In the genomic region with DNA sequence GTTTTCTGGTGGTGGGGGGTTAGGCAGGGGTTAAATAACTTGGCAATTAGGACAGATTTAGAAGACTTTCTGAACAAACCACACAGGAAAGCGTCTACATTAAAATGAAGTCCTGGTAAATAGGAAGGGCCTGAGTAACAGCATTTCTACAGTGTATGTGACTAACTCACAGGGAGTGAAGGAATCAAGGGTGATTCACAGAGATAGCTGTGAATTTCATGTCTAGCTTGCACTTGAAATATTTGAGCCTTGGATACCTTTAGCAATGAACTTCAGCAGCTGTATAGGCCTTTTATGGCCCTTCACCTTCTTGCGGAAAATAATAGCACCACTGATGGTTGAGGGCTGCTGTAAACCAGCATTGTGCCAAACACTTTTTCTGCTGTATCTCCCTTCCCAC, we compare ENCODE assay signal across 20 cellular contexts. TPM values are rescaled to one million over a fixed set of nuclear protein-coding genes. Genes with fewer than 3 reads are reported as not detected.
DNase-seq lines count a peak whose midpoint lies in the region; ATAC-seq and TF ChIP-seq lines count a peak whose summit lies in the region.
"Had no signal": no experiment of that assay in that cellular context is flagged by ENCODE, and none has a peak within 500 bp of the region (broad histone marks: within the 10 kb centered on the region; RNA-seq: fewer than 3 reads in every experiment).

No MANE protein-coding gene starts in this region.

- H3K4me3 ChIP-seq in ACC112 (ENCODE audit: low read depth, low read length) (no peak overlapping the region), adipocyte (ENCODE audit: low read length) (no peak overlapping the region), PC-9 (no peak overlapping the region)
- H3K4me3 ChIP-seq: GM23338, lung, MG63, ovary, vagina had no signal

- H3K27ac ChIP-seq in ACC112 (ENCODE audit: low read depth, low read length): peak overlapping the region; percentile 61
- no peak overlapping the region for H3K27ac ChIP-seq in PC-9
- H3K27ac ChIP-seq: HL-60, ovary, vagina had no signal

- H3K79me2 ChIP-seq in ACC112 (ENCODE audit: control insufficient read depth, insufficient read depth, low read length, unreplicated experiment) (no peaks in the 10 kb centered on the region), PC-9 (ENCODE audit: low read depth) (no peaks in the 10 kb centered on the region)

- CTCF ChIA-PET in PC-9 (lab: Charles Lee): no interaction called here

- H3K9me2 ChIP-seq in PC-9 (ENCODE audit: insufficient read depth): no peaks in the 10 kb centered on the region

- no peak for TF ChIP-seq CTCF in PC-9 (conservative IDR thresholded peaks at IDR 0.05)

- peak overlapping the region; percentile 58 for H3K9ac ChIP-seq in adipocyte (ENCODE audit: low read length)

- peaks cover 19% of the 10 kb centered on the region for H3K36me3 ChIP-seq in ACC112 (ENCODE audit: insufficient read depth, low read length)
- peaks cover 37% of the 10 kb centered on the region for H3K36me3 ChIP-seq in adipocyte (ENCODE audit: control insufficient read depth, insufficient read depth, low read length, severe bottlenecking)
- peaks cover 27% of the 10 kb centered on the region for H3K36me3 ChIP-seq in PC-9 (ENCODE audit: low read depth)
- H3K36me3 ChIP-seq: ovary had no signal

- H3K27me3 ChIP-seq in ACC112 (ENCODE audit: insufficient read depth, low read length): no peaks in the 10 kb centered on the region
- H3K27me3 ChIP-seq in adipocyte (replicated peaks; ENCODE audit: control insufficient read depth, insufficient read depth, low read length): no peaks in the 10 kb centered on the region
- H3K27me3 ChIP-seq in PC-9 (ENCODE audit: insufficient read depth, low read depth): no peaks in the 10 kb centered on the region
- H3K27me3 ChIP-seq: MG63, ovary, vagina had no signal

- H3F3A ChIP-seq in PC-9 (ENCODE audit: insufficient read depth, low read depth): peaks cover 23% of the 10 kb centered on the region; the same call in 1 of the 2 replicates

- H2AFZ ChIP-seq in ACC112 (ENCODE audit: low read length, unreplicated experiment) (no peak overlapping the region), PC-9 (no peak overlapping the region)
- H2AFZ ChIP-seq: GM23338 had no signal

- no TSS peak for BruUV-seq in PC-9 (replicated peaks; lab: Mats Ljungman, UMichigan)

- intact Hi-C loops in PC-9 (cut with micrococcal nuclease; ENCODE audit: unreplicated experiment): no loop called here

- H4K20me1 ChIP-seq in PC-9 (ENCODE audit: insufficient read depth): no peaks in the 10 kb centered on the region; the same call in 1 of the 2 replicates

- no peak for ATAC-seq in GM21723 (IDR thresholded peaks at IDR 0.05; ENCODE audit: unreplicated experiment)
- ATAC-seq: GM23338; stimulated activated naive B cell treated with anti-CD40 and anti-IgM and Interleukin-4, amounts not matched to agents 10 μg/mL and 1 μg/mL and 100 μg/mL, for 72 hours had no signal

- H3K4me1 ChIP-seq in ACC112 (ENCODE audit: control insufficient read depth, insufficient read depth, low read length, unreplicated experiment) (peaks cover 4% of the 10 kb centered on the region), adipocyte (ENCODE audit: control insufficient read depth, insufficient read depth, low read length) (peaks cover 44% of the 10 kb centered on the region), PC-9 (replicated peaks; ENCODE audit: insufficient read depth) (no peaks in the 10 kb centered on the region)
- H3K4me1 ChIP-seq: vagina had no signal

- peak; percentile 64 for DNase-seq in GM03348 (ENCODE audit: low spot score)
- peak; percentile 42 for DNase-seq in adipocyte (ENCODE audit: low read depth)
- DNase-seq in kidney glomerular epithelial cell (lab: John Stamatoyannopoulos, UW): peak; percentile 5
- DNase-seq in GOT3 (lab: John Stamatoyannopoulos, UW): no peak
- DNase-seq in PC-9: no peak
- no peak for DNase-seq in Ammon's horn (ENCODE audit: low spot score)
- DNase-seq: activated CD4-positive, alpha-beta T cell treated with anti-CD3 and anti-CD28 coated beads for 4 hours; erythroblast; MG63; NCI-H2107; NK-92 treated with Interleukin-12 subunit alpha and Interleukin-12 subunit beta, amount 100 ng/mL, for 24 hours; ovary; stimulated activated CD4-positive, alpha-beta T cell treated with anti-CD3 and anti-CD28 coated beads, Interleukin-4, amount 100 ng/mL, for 4 hours; stimulated activated naive B cell treated with anti-CD40 and anti-IgM and Interleukin-4, amounts not matched to agents 10 μg/mL and 1 μg/mL and 100 μg/mL, for 72 hours had no signal

- POLR2A ChIA-PET in PC-9 (lab: Charles Lee; ENCODE audit: unreplicated experiment): interaction anchor here (0.6 kb wide), 1 partner anchor 17 kb away, joined by 13 read pairs; no protein-coding TSS in a partner anchor

- no peak overlapping the region for H3K4me2 ChIP-seq in PC-9
- H3K4me2 ChIP-seq: GM23338 had no signal

- H3K9me3 ChIP-seq in adipocyte (ENCODE audit: control insufficient read depth, low read length) (no peaks in the 10 kb centered on the region), PC-9 (ENCODE audit: insufficient read depth, low read depth) (no peaks in the 10 kb centered on the region)
- H3K9me3 ChIP-seq: MG63, ovary, vagina had no signal

RNA-seq across cellular contexts. Expression of a gene that starts 26.1 kb away (rescaled TPM):
- total RNA-seq in PC-9 (2021): 716 and 962 TPM in 2 replicates

RNA-seq across cellular contexts. Expression of a gene that starts 43.9 kb away (rescaled TPM):
- total RNA-seq in PC-9 (2021): not detected in 2 replicates
- total RNA-seq: lung, vagina had no signal

RNA-seq across cellular contexts. Expression of a gene that starts 45.9 kb away (rescaled TPM):
- total RNA-seq in PC-9 (2021): 72.9 and 89.1 TPM in 2 replicates

RNA-seq across cellular contexts. Expression of a gene that starts 46.3 kb away (rescaled TPM):
- 35.2 and 39.2 TPM in 2 replicates for total RNA-seq in PC-9 (2021)

Comparison
In these comparisons a context has a peak if more than half of its experiments do, and no peak if none do; other contexts are left out.
1. DNase-seq: peak in GM03348 (single experiment), adipocyte (single experiment) and kidney glomerular epithelial cell (single experiment); none in GOT3 (single experiment), PC-9 (0 of 2) and Ammon's horn (single experiment).